Comparison of ENCODE assay signal across 19 cellular contexts in genomic region chr5:149432861-149433462, GRCh38. TPM values are rescaled to one million over a fixed set of nuclear protein-coding genes. Genes with fewer than 3 reads are reported as not detected.
DNase-seq lines count a peak whose midpoint lies in the region; ATAC-seq, FAIRE-seq and TF ChIP-seq lines count a peak whose summit lies in the region.
"Had no signal": no experiment of that assay in that cellular context is flagged by ENCODE, and none has a peak within 500 bp of the region (broad histone marks: within the 10 kb centered on the region; RNA-seq: fewer than 3 reads in every experiment).

No MANE protein-coding gene starts in this region.

- H2AFZ ChIP-seq in GM23248 (no peak overlapping the region), astrocyte (ENCODE audit: low read depth, low read length) (no peak overlapping the region)

- H3K36me3 ChIP-seq in GM23248 (ENCODE audit: low read depth) (peaks cover 25% of the 10 kb centered on the region), astrocyte (ENCODE audit: insufficient read depth, low read length) (peaks cover 30% of the 10 kb centered on the region), stomach (peaks cover 8 to 29% (median 15%) of the 10 kb centered on the region in 4 donors), lower lobe of right lung (no peaks in the 10 kb centered on the region)

- DNase-seq in GM23248 (no peak), astrocyte (ENCODE audit: low read depth) (no peak), right cardiac atrium (peak in 2 of 3 donors; percentile 53 to 67), stomach (no peak), GM10266 (ENCODE audit: extremely low spot score) (no peak), G401 (ENCODE audit: low spot score) (no peak), lower lobe of right lung (no peak)
- no peak for DNase-seq in activated effector memory CD4-positive, alpha-beta T cell treated with anti-CD3 and anti-CD28 coated beads, Interleukin-2, amount 50 U/mL, for 16 hours
- DNase-seq: activated B cell treated with CpG ODN at 0.5 μM for 24 hours; activated CD8-positive, alpha-beta T cell treated with anti-CD3 and anti-CD28 coated beads, Interleukin-2, amount 10 ng/mL, durations not matched to agents 7 days and 5 days; activated T-cell treated with anti-CD3 and anti-CD28 coated beads, Interleukin-2, amount 50 U/mL, for 72 hours; cerebellar nuclear complex; effector memory CD8-positive, alpha-beta T cell; MM.1S; NCI-H1930; NCI-H510A; stimulated activated naive B cell treated with anti-CD40 and anti-IgM and Interleukin-4, amounts not matched to agents 10 μg/mL and 1 μg/mL and 100 μg/mL, for 72 hours; T-helper 2 cell had no signal

- no peaks in the 10 kb centered on the region for H4K20me1 ChIP-seq in GM23248 (ENCODE audit: insufficient read depth)
- H4K20me1 ChIP-seq in astrocyte (ENCODE audit: insufficient read depth, low read length), result peaks cover 35% of the 10 kb centered on the region

- peaks cover 77% of the 10 kb centered on the region for H3F3A ChIP-seq in GM23248 (ENCODE audit: insufficient read depth)

- H3K4me3 ChIP-seq in GM23248 (no peak overlapping the region), astrocyte (ENCODE audit: insufficient read depth, low read depth, low read length) (no peak overlapping the region), right cardiac atrium (ENCODE audit: low read length) (no peak overlapping the region), stomach (no peak overlapping the region), lower lobe of right lung (no peak overlapping the region)

- peaks cover 24% of the 10 kb centered on the region for H3K36me3 Mint-ChIP-seq in astrocyte (ENCODE audit: low read depth, unreplicated experiment)
- H3K36me3 Mint-ChIP-seq: stimulated activated naive B cell treated with anti-CD40 and anti-IgM and Interleukin-4, amounts not matched to agents 10 μg/mL and 1 μg/mL and 100 μg/mL, for 72 hours had no signal

- peak overlapping the region; percentile 12 for H3K4me3 Mint-ChIP-seq in astrocyte (ENCODE audit: unreplicated experiment)
- H3K4me3 Mint-ChIP-seq: activated B cell treated with CpG ODN at 0.5 μM for 24 hours; activated CD8-positive, alpha-beta T cell treated with anti-CD3 and anti-CD28 coated beads, Interleukin-2, amount 10 ng/mL, durations not matched to agents 7 days and 5 days; activated T-cell treated with anti-CD3 and anti-CD28 coated beads, Interleukin-2, amount 50 U/mL, for 72 hours; effector memory CD8-positive, alpha-beta T cell; stimulated activated naive B cell treated with anti-CD40 and anti-IgM and Interleukin-4, amounts not matched to agents 10 μg/mL and 1 μg/mL and 100 μg/mL, for 72 hours had no signal

- H3K27me3 ChIP-seq in GM23248 (replicated peaks; ENCODE audit: insufficient read depth) (no peaks in the 10 kb centered on the region), astrocyte (ENCODE audit: insufficient read depth, low read length) (no peaks in the 10 kb centered on the region), right cardiac atrium (ENCODE audit: control insufficient read depth, insufficient read depth) (no peaks in the 10 kb centered on the region), stomach (no peaks in the 10 kb centered on the region), lower lobe of right lung (ENCODE audit: low read depth) (no peaks in the 10 kb centered on the region)

- H3K9me3 ChIP-seq in GM23248 (ENCODE audit: low read depth), result no peaks in the 10 kb centered on the region
- no peaks in the 10 kb centered on the region for H3K9me3 ChIP-seq in astrocyte (ENCODE audit: insufficient read depth, low read depth, low read length)
- no peaks in the 10 kb centered on the region for H3K9me3 ChIP-seq in right cardiac atrium (ENCODE audit: control insufficient read depth, low read length)
- H3K9me3 ChIP-seq in stomach, result no peaks in the 10 kb centered on the region
- no peaks in the 10 kb centered on the region for H3K9me3 ChIP-seq in lower lobe of right lung

- TF ChIP-seq POLR2A in stomach (IDR thresholded peaks at IDR 0.05), result no peak

- H3K4me1 Mint-ChIP-seq in astrocyte (ENCODE audit: low read depth, unreplicated experiment), result peaks cover 20% of the 10 kb centered on the region
- H3K4me1 Mint-ChIP-seq: activated B cell treated with CpG ODN at 0.5 μM for 24 hours; stimulated activated naive B cell treated with anti-CD40 and anti-IgM and Interleukin-4, amounts not matched to agents 10 μg/mL and 1 μg/mL and 100 μg/mL, for 72 hours had no signal

- FAIRE-seq in astrocyte (lab: Jason Lieb, UNC), result no peak
- FAIRE-seq: urothelium cell line had no signal

- ATAC-seq in right cardiac atrium (peak; percentile 2 to 20), lower lobe of right lung (no peak)
- ATAC-seq: activated CD8-positive, alpha-beta T cell treated with anti-CD3 and anti-CD28 coated beads, Interleukin-2, amount 10 ng/mL, durations not matched to agents 7 days and 5 days; activated T-cell treated with anti-CD3 and anti-CD28 coated beads, Interleukin-2, amount 50 U/mL, for 72 hours; effector memory CD8-positive, alpha-beta T cell; stimulated activated naive B cell treated with anti-CD40 and anti-IgM and Interleukin-4, amounts not matched to agents 10 μg/mL and 1 μg/mL and 100 μg/mL, for 72 hours had no signal

- no peaks in the 10 kb centered on the region for H3K9me3 Mint-ChIP-seq in astrocyte (ENCODE audit: unreplicated experiment)
- H3K9me3 Mint-ChIP-seq: activated B cell treated with CpG ODN at 0.5 μM for 24 hours; activated T-cell treated with anti-CD3 and anti-CD28 coated beads, Interleukin-2, amount 50 U/mL, for 72 hours; effector memory CD8-positive, alpha-beta T cell had no signal

- no peaks in the 10 kb centered on the region for H3K27me3 Mint-ChIP-seq in astrocyte (ENCODE audit: low read depth, unreplicated experiment)

- in situ Hi-C loops in GM23248 (cut with MboI), result loop anchor here (5.0 kb wide), 1 partner anchor 51 kb away; no protein-coding TSS in a partner anchor
- in situ Hi-C loops in G401 (cut with HindIII; ENCODE audit: low sequenced_read_pairs), result no loop called here

- no peaks in the 10 kb centered on the region for H3K4me1 ChIP-seq in GM23248 (ENCODE audit: insufficient read depth)
- peaks cover 3% of the 10 kb centered on the region for H3K4me1 ChIP-seq in astrocyte (ENCODE audit: insufficient read depth, low read length)
- peaks cover 18% of the 10 kb centered on the region for H3K4me1 ChIP-seq in right cardiac atrium (ENCODE audit: control insufficient read depth, insufficient read depth, low read length)
- H3K4me1 ChIP-seq in stomach, result peaks cover 7 to 43% (median 20%) of the 10 kb centered on the region in 4 donors
- H3K4me1 ChIP-seq in lower lobe of right lung, result peaks cover 37% of the 10 kb centered on the region

- 67 to 70% methylated on average over 4 of the region's 4 CpGs for WGBS in GM23248 (ENCODE audit: low coverage in 1 of 2, low lambda C conversion rate in 2 of 2, missing lambda C conversion rate in 2 of 2), 2 experiments
- WGBS in right cardiac atrium, result 57% methylated on average over 4 of the region's 4 CpGs
- 47 to 70% (median 66%) methylated on average over 4 of the region's 4 CpGs for WGBS in stomach, 5 donors

- no peak overlapping the region for H3K27ac Mint-ChIP-seq in astrocyte (ENCODE audit: unreplicated experiment)
- H3K27ac Mint-ChIP-seq: activated B cell treated with CpG ODN at 0.5 μM for 24 hours; activated CD8-positive, alpha-beta T cell treated with anti-CD3 and anti-CD28 coated beads, Interleukin-2, amount 10 ng/mL, durations not matched to agents 7 days and 5 days; activated T-cell treated with anti-CD3 and anti-CD28 coated beads, Interleukin-2, amount 50 U/mL, for 72 hours; effector memory CD8-positive, alpha-beta T cell; stimulated activated naive B cell treated with anti-CD40 and anti-IgM and Interleukin-4, amounts not matched to agents 10 μg/mL and 1 μg/mL and 100 μg/mL, for 72 hours had no signal

- intact Hi-C loops in right cardiac atrium (cut with DNase I), result loop anchor here in 2 of 4 donors (5.0 kb wide), 2 partner anchors 51 to 66 kb away; no protein-coding TSS in a partner anchor
- intact Hi-C loops in stomach (cut with DNase I; ENCODE audit: low total_unique reads), result no loop called here
- intact Hi-C loops in lower lobe of right lung (cut with DNase I), result no loop called here

- H3K9ac ChIP-seq in GM23248 (no peak overlapping the region), astrocyte (ENCODE audit: low read length) (no peak overlapping the region)

- H3K79me2 ChIP-seq in GM23248 (ENCODE audit: insufficient read depth) (no peaks in the 10 kb centered on the region), astrocyte (ENCODE audit: insufficient read depth, low read length) (no peaks in the 10 kb centered on the region)

- peak overlapping the region; percentile 15; the same call in 1 of the 2 replicates for H3K27ac ChIP-seq in GM23248
- no peak overlapping the region for H3K27ac ChIP-seq in astrocyte (ENCODE audit: low read depth, low read length)
- H3K27ac ChIP-seq in right cardiac atrium (ENCODE audit: low read length), result peak overlapping the region; percentile 74
- H3K27ac ChIP-seq in stomach, result peak overlapping the region in 4 of 5 donors; percentile 33 to 95 (median 78)
- no peak overlapping the region for H3K27ac ChIP-seq in lower lobe of right lung

- TF ChIP-seq CTCF in astrocyte (IDR thresholded peaks at IDR 0.05; ENCODE audit: insufficient read depth, low read depth, low read length), result no peak
- no peak for TF ChIP-seq CTCF in stomach (IDR thresholded peaks at IDR 0.05)
- no peak for TF ChIP-seq CTCF in GM10266 (IDR thresholded peaks at IDR 0.05; ENCODE audit: control insufficient read depth, insufficient read depth, low read depth, missing control alignments)
- no peak for TF ChIP-seq CTCF in lower lobe of right lung (IDR thresholded peaks at IDR 0.05)

- H3K4me2 ChIP-seq in GM23248 (ENCODE audit: unreplicated experiment) (no peak overlapping the region), astrocyte (ENCODE audit: low read length) (no peak overlapping the region)

- no peaks in the 10 kb centered on the region for H3K9me2 ChIP-seq in GM23248 (ENCODE audit: insufficient read depth)

- TF ChIP-seq EP300 in stomach (IDR thresholded peaks at IDR 0.05), result no peak

RNA-seq across cellular contexts. Expression of gene IL17B, which starts 53.9 kb away (rescaled TPM):
- total RNA-seq in GM23248 (2014; rRNA removed; shearing (Covaris generic)), result not detected in 2 replicates
- polyA plus RNA-seq in GM23248 (2016; fragmentation: Nextera tagmentation; extraction: Ambion mirVana), result 0.29 and 0.43 TPM in 2 replicates
- 0.54 and 0.60 TPM in 2 replicates for total RNA-seq in astrocyte
- total RNA-seq in right cardiac atrium, result 1 to 10 TPM in 1 of 4 donors, under 1 TPM in 2, not detected in 1; 0.65 to 2.3 (median 0.94) TPM
- 1.4 TPM for polyA plus RNA-seq in right cardiac atrium
- 10 to 100 TPM in 1 of 5 donors, 1 to 10 TPM in 1, not detected in 3; 1.7 to 31.0 TPM for total RNA-seq in stomach
- 1 to 10 TPM in 2 of 3 donors, under 1 TPM in 1; 0.56 to 5.6 (median 1.8) TPM for polyA plus RNA-seq in stomach
- 0.27 and 1.4 TPM in 2 replicates for total RNA-seq in G401 (2014; rRNA removed; shearing (Covaris generic))
- total RNA-seq in lower lobe of right lung, result not detected
- total RNA-seq: activated B cell treated with CpG ODN at 0.5 μM for 24 hours; activated CD8-positive, alpha-beta T cell treated with anti-CD3 and anti-CD28 coated beads, Interleukin-2, amount 10 ng/mL, durations not matched to agents 7 days and 5 days; activated T-cell treated with anti-CD3 and anti-CD28 coated beads, Interleukin-2, amount 50 U/mL, for 72 hours had no signal

Comparison
In these comparisons a context has a peak if more than half of its experiments do, and no peak if none do; other contexts are left out.
1. DNase-seq: peak in right cardiac atrium (2 of 3); none in GM23248 (single experiment), astrocyte (single experiment), stomach (single experiment), GM10266 (single experiment), G401 (single experiment), lower lobe of right lung (single experiment) and activated effector memory CD4-positive, alpha-beta T cell treated with anti-CD3 and anti-CD28 coated beads, Interleukin-2, amount 50 U/mL, for 16 hours (single experiment).
2. H3K27ac ChIP-seq: peak in GM23248 (single experiment), right cardiac atrium (single experiment) and stomach (4 of 5); none in astrocyte (single experiment) and lower lobe of right lung (single experiment).
3. ATAC-seq: peak in right cardiac atrium (2 of 2); none in lower lobe of right lung (0 of 2).